ENCODE assay signal across 11 cellular contexts in the genomic region with DNA sequence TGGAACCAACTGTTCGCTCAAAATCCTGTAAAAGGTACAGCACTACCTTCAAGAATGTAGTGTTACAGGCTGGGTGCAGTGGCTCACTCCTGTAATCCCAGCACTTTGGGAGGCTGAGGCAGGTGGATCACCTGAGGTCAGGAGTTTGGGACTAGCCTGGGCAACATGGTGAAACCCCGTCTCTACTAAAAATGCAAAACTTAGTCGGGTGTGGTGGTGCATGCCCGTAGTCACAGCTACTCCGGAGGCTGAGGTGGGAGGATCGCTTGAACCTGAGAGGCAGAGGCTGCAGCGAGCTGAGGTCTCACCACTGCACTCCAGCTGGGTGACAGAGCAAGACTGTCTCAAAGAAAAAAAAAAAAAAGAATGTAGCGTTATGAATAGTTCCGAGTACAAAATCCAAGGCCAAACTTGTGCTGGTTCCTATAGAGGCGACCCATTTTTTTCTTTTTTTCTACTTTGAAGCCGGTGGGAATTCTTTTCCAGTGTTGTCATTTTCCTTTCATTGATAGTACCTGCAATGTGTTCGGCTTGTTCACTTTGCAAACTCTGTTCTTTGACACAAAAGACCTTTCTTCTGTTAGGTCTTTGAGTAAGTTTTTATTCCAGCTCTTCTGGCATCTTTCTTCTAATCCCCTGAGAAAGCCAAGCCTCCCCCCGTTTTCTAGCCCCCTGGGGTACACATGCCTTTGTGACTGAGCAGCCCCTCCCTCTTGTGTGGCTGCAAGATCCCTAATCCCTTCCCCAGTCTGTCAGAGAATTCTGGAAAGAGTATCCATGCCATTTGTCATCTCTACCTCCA. TPM values are rescaled to one million over a fixed set of nuclear protein-coding genes. Genes with fewer than 3 reads are reported as not detected.
A peak's percentile ranks its signal among the peaks of the same experiment; 100 is the strongest.
DNase-seq lines count a peak whose midpoint lies in the region; ATAC-seq and TF ChIP-seq lines count a peak whose summit lies in the region.
"Had no signal": no experiment of that assay in that cellular context is flagged by ENCODE, and none has a peak within 500 bp of the region (broad histone marks: within the 10 kb centered on the region; RNA-seq: fewer than 3 reads in every experiment).

No MANE protein-coding gene starts in this region.

- in situ Hi-C loops in brain microvascular endothelial cell (cut with HindIII; ENCODE audit: low pct_ligation_motif_present, low sequenced_read_pairs), result loop anchor here (25.0 kb wide), 1 partner anchor 152 kb away; no protein-coding TSS in a partner anchor

- peaks cover 79% of the 10 kb centered on the region for H3K4me1 Mint-ChIP-seq in activated T-helper 1 cell treated with anti-CD3 and anti-CD28 coated beads, Interleukin-12 subunit alpha, Interleukin-12 subunit beta, Interleukin-2, Interleukin-4 antibody, amounts not matched to agents 30 ng/mL and 10 ng/mL and 1 ng/mL, durations not matched to agents 14 hours and 24 hours and 36 hours (ENCODE audit: low read depth)

- WGBS in right lobe of liver (ENCODE audit: insufficient coverage, low coverage, low lambda C conversion rate, missing lambda C conversion rate), result 61% methylated on average over 11 of the region's 13 CpGs
- 77% methylated on average over 13 of the region's 13 CpGs for WGBS in suprapubic skin

- H3K36me3 ChIP-seq in right lobe of liver (no peaks in the 10 kb centered on the region), suprapubic skin (no peaks in the 10 kb centered on the region), brain microvascular endothelial cell (replicated peaks) (no peaks in the 10 kb centered on the region)

- TF ChIP-seq POLR2A in right lobe of liver (IDR thresholded peaks at IDR 0.05) (no peak), suprapubic skin (IDR thresholded peaks at IDR 0.05) (no peak)

- TF ChIP-seq EP300 in suprapubic skin (IDR thresholded peaks at IDR 0.05), result no peak

- H3K27me3 ChIP-seq in right lobe of liver (no peaks in the 10 kb centered on the region), suprapubic skin (no peaks in the 10 kb centered on the region), brain microvascular endothelial cell (replicated peaks) (no peaks in the 10 kb centered on the region)

- H3K4me3 ChIP-seq in right lobe of liver (no peak overlapping the region), suprapubic skin (no peak overlapping the region), brain microvascular endothelial cell (ENCODE audit: low read depth, low read length) (no peak overlapping the region)

- peak; percentile 61 for DNase-seq in activated effector memory CD4-positive, alpha-beta T cell treated with anti-CD3 and anti-CD28 coated beads, Interleukin-2, amount 50 U/mL, for 16 hours
- DNase-seq in activated effector memory CD4-positive, alpha-beta T cell treated with Interleukin-2 at 50 U/mL for 16 hours, result no peak
- no peak for DNase-seq in activated T-helper 1 cell treated with anti-CD3 and anti-CD28 coated beads, Interleukin-12 subunit alpha, Interleukin-12 subunit beta, Interleukin-2, Interleukin-4 antibody, amounts not matched to agents 30 ng/mL and 10 ng/mL and 1 ng/mL, durations not matched to agents 14 hours and 24 hours and 36 hours (ENCODE audit: low spot score)
- DNase-seq in right lobe of liver (peak in 1 of 3 donors; percentile 33), suprapubic skin (ENCODE audit: low spot score in 2 of 2) (peak in 1 of 2 donors; percentile 39), SW480 (ENCODE audit: low spot score) (no peak), anterior cingulate cortex (lab: John Stamatoyannopoulos, UW) (no peak), brain microvascular endothelial cell (no peak)
- DNase-seq: effector CD8-positive, alpha-beta T cell; stimulated activated CD4-positive, alpha-beta T cell treated with anti-CD3 and anti-CD28 coated beads, Interleukin-4, amount 100 ng/mL, for 4 hours had no signal

- H3K36me3 Mint-ChIP-seq in activated T-helper 1 cell treated with anti-CD3 and anti-CD28 coated beads, Interleukin-12 subunit alpha, Interleukin-12 subunit beta, Interleukin-2, Interleukin-4 antibody, amounts not matched to agents 30 ng/mL and 10 ng/mL and 1 ng/mL, durations not matched to agents 14 hours and 24 hours and 36 hours (ENCODE audit: low read depth), result peaks cover 35% of the 10 kb centered on the region

- peak overlapping the region; percentile 82 for H3K27ac Mint-ChIP-seq in activated T-helper 1 cell treated with anti-CD3 and anti-CD28 coated beads, Interleukin-12 subunit alpha, Interleukin-12 subunit beta, Interleukin-2, Interleukin-4 antibody, amounts not matched to agents 30 ng/mL and 10 ng/mL and 1 ng/mL, durations not matched to agents 14 hours and 24 hours and 36 hours

- no peaks in the 10 kb centered on the region for H3K27me3 Mint-ChIP-seq in activated T-helper 1 cell treated with anti-CD3 and anti-CD28 coated beads, Interleukin-12 subunit alpha, Interleukin-12 subunit beta, Interleukin-2, Interleukin-4 antibody, amounts not matched to agents 30 ng/mL and 10 ng/mL and 1 ng/mL, durations not matched to agents 14 hours and 24 hours and 36 hours (ENCODE audit: insufficient read depth)

- H3K27ac ChIP-seq in right lobe of liver, result peak overlapping the region; percentile 21 to 76 (median 57)
- peak overlapping the region; percentile 61 for H3K27ac ChIP-seq in suprapubic skin
- H3K27ac ChIP-seq in brain microvascular endothelial cell, result no peak overlapping the region

- H3K4me1 ChIP-seq in right lobe of liver (no peaks in the 10 kb centered on the region), suprapubic skin (peaks cover 10% of the 10 kb centered on the region)

- H3K9me3 Mint-ChIP-seq in activated T-helper 1 cell treated with anti-CD3 and anti-CD28 coated beads, Interleukin-12 subunit alpha, Interleukin-12 subunit beta, Interleukin-2, Interleukin-4 antibody, amounts not matched to agents 30 ng/mL and 10 ng/mL and 1 ng/mL, durations not matched to agents 14 hours and 24 hours and 36 hours, result no peaks in the 10 kb centered on the region

- H3K9me3 ChIP-seq in right lobe of liver (no peaks in the 10 kb centered on the region), suprapubic skin (no peaks in the 10 kb centered on the region)

- peak overlapping the region; percentile 47 for H3K4me3 Mint-ChIP-seq in activated T-helper 1 cell treated with anti-CD3 and anti-CD28 coated beads, Interleukin-12 subunit alpha, Interleukin-12 subunit beta, Interleukin-2, Interleukin-4 antibody, amounts not matched to agents 30 ng/mL and 10 ng/mL and 1 ng/mL, durations not matched to agents 14 hours and 24 hours and 36 hours

- ATAC-seq in right lobe of liver, result no peak

- no peak for TF ChIP-seq CTCF in right lobe of liver (IDR thresholded peaks at IDR 0.05)
- TF ChIP-seq CTCF in suprapubic skin (IDR thresholded peaks at IDR 0.05), result no peak
- TF ChIP-seq CTCF in brain microvascular endothelial cell (IDR thresholded peaks at IDR 0.05; ENCODE audit: low read depth, low read length, missing control alignments), result no peak

- intact Hi-C loops in activated T-helper 1 cell treated with anti-CD3 and anti-CD28 coated beads, Interleukin-12 subunit alpha, Interleukin-12 subunit beta, Interleukin-2, Interleukin-4 antibody, amounts not matched to agents 30 ng/mL and 10 ng/mL and 1 ng/mL, durations not matched to agents 14 hours and 24 hours and 36 hours (cut with micrococcal nuclease), result no loop called here
- intact Hi-C loops in right lobe of liver (cut with DNase I), result no loop called here

RNA-seq across cellular contexts. Expression of a gene that starts 25.1 kb away (rescaled TPM):
- 60.9 and 61.2 TPM in 2 replicates for total RNA-seq in activated T-helper 1 cell treated with anti-CD3 and anti-CD28 coated beads, Interleukin-12 subunit alpha, Interleukin-12 subunit beta, Interleukin-2, Interleukin-4 antibody, amounts not matched to agents 30 ng/mL and 10 ng/mL and 1 ng/mL, durations not matched to agents 14 hours and 24 hours and 36 hours
- total RNA-seq in right lobe of liver (1 to 10 TPM; 3.5 to 8.1 (median 5.5) TPM), suprapubic skin (10 to 100 TPM in 2 of 4 donors, 1 to 10 TPM in 2; 6.5 to 18.7 (median 11.5) TPM)

RNA-seq across cellular contexts. Expression of a gene that starts 52.8 kb away (rescaled TPM):
- not detected in 2 replicates for total RNA-seq in activated T-helper 1 cell treated with anti-CD3 and anti-CD28 coated beads, Interleukin-12 subunit alpha, Interleukin-12 subunit beta, Interleukin-2, Interleukin-4 antibody, amounts not matched to agents 30 ng/mL and 10 ng/mL and 1 ng/mL, durations not matched to agents 14 hours and 24 hours and 36 hours
- total RNA-seq in right lobe of liver, result not detected
- 10 to 100 TPM in 1 of 4 donors, 1 to 10 TPM in 3; 1.7 to 19.9 (median 5.8) TPM for total RNA-seq in suprapubic skin
- total RNA-seq: NCI-H460 had no signal
